Comparison of ENCODE assay signal across 12 cellular contexts in the genomic region with DNA sequence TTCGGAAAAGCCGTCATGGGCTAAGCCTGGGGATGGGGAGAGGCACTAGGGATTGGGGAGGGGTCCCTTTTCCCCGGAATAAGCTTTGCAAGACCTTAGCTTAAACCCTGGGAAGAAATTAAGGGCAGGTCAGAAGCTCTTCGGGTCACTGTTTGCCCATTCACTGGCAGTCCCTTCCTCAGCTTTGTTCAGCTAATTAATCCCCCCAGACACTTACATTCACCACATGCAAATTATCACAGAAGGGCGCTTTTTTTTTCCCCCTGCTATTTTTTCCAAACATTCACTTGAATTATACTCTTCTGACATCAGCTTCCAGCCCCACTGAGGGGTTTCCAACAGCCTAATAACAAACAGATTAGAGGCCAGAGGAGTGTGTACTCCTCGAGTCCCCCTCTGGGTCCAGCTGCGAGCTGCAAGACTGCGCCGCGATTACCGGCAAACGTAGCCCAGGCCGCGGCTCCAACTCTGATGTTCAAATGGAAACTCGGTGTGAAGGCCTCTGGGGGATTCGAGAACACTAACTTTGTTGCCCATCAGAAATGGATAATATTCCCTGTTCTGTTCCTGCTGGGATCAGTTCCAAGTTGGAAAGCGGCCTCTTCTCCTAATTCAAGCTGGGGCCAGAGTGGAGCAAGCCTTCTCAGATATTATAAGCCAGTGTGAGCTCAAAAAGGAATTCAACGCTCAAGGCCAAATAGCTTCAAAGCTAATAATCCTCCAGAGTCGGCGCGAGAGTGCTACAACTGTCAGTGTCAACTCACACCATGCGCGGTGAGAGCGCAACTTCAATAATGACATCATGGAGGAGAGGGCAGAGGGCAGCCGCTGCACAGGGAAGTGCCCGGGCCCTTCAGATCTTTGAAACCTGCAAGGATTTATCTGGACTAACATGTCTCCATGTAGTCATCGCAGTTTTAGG.
DNase-seq lines count a peak whose midpoint lies in the region; ATAC-seq and TF ChIP-seq lines count a peak whose summit lies in the region.
"Had no signal": no experiment of that assay in that cellular context is flagged by ENCODE, and none has a peak within 500 bp of the region (broad histone marks: within the 10 kb centered on the region; RNA-seq: fewer than 3 reads in every experiment).

No MANE protein-coding gene starts in this region.

- CTCF ChIA-PET in A673 (lab: Charles Lee), result no interaction called here

- TF ChIP-seq CTCF in body of pancreas (IDR thresholded peaks at IDR 0.05) (no peak), foreskin keratinocyte (conservative IDR thresholded peaks at IDR 0.05) (no peak), neural crest cell (conservative IDR thresholded peaks at IDR 0.05) (no peak), A673 (conservative IDR thresholded peaks at IDR 0.05; ENCODE audit: low read depth, low read length) (no peak)

- H3K36me3 ChIP-seq in body of pancreas (replicated peaks in 1 of 2; ENCODE audit: insufficient read depth in 1 of 2, low read depth in 2 of 2), result no peaks in the 10 kb centered on the region
- no peaks in the 10 kb centered on the region for H3K36me3 ChIP-seq in A673 (ENCODE audit: insufficient read depth, low read length, poor library complexity, severe bottlenecking)

- H3K36me3 Mint-ChIP-seq in neural crest cell (ENCODE audit: low read depth), result no peaks in the 10 kb centered on the region

- WGBS in body of pancreas, 2 donors, result 66 to 76% methylated on average over 27 of the region's 27 CpGs

- H3K27me3 Mint-ChIP-seq in neural crest cell (ENCODE audit: low read depth), result no peaks in the 10 kb centered on the region

- H3K9me3 Mint-ChIP-seq in neural crest cell, result peaks cover 9% of the 10 kb centered on the region

- no peaks in the 10 kb centered on the region for H3K27me3 ChIP-seq in body of pancreas
- peaks cover 17% of the 10 kb centered on the region for H3K27me3 ChIP-seq in foreskin keratinocyte
- H3K27me3 ChIP-seq in A673 (replicated peaks; ENCODE audit: insufficient read depth, low read depth, low read length, poor library complexity), result no peaks in the 10 kb centered on the region

- H3K4me1 ChIP-seq in body of pancreas, result peaks cover 21% of the 10 kb centered on the region
- no peaks in the 10 kb centered on the region for H3K4me1 ChIP-seq in foreskin keratinocyte
- H3K4me1 ChIP-seq in A673 (ENCODE audit: insufficient read depth, low read length, poor library complexity, severe bottlenecking), result no peaks in the 10 kb centered on the region

- intact Hi-C loops in body of pancreas (cut with DNase I) (no loop called here), A673 (cut with micrococcal nuclease; ENCODE audit: unreplicated experiment) (no loop called here)

- no peak for TF ChIP-seq POLR2A in body of pancreas (IDR thresholded peaks at IDR 0.05)

- no TSS peak for BruUV-seq in A673 (replicated peaks; lab: Mats Ljungman, UMichigan)

- H3K4me3 Mint-ChIP-seq in neural crest cell, result peak overlapping the region; percentile 17

- no peak overlapping the region for H3K27ac Mint-ChIP-seq in neural crest cell (ENCODE audit: unreplicated experiment)

- H3K9me3 ChIP-seq in body of pancreas (no peaks in the 10 kb centered on the region), A673 (ENCODE audit: low read depth, low read length, poor library complexity, severe bottlenecking) (no peaks in the 10 kb centered on the region)

- POLR2A ChIA-PET in A673 (lab: Charles Lee; ENCODE audit: low non-redundant PET), result no interaction called here

- peak in 3 of 4 donors; percentile 23 to 30 (median 26) for DNase-seq in body of pancreas
- DNase-seq in foreskin keratinocyte, result peak in 1 of 2 donors; percentile 61
- DNase-seq in neural crest cell (ENCODE audit: low read depth, low spot score), result no peak
- DNase-seq in ureter (ENCODE audit: low spot score), result peak; percentile 55
- no peak for DNase-seq in A673 (ENCODE audit: low spot score)
- DNase-seq in LoVo (ENCODE audit: low spot score), result no peak
- DNase-seq: kidney glomerular epithelial cell; NCI-H510A treated with DMSO at 0.1 percent for 48 hours; occipital lobe; stimulated activated CD4-positive, alpha-beta T cell treated with anti-CD3 and anti-CD28 coated beads, Interleukin-2, amount 100 ng/mL, for 24 hours; stimulated activated naive CD4-positive, alpha-beta T cell had no signal

- ATAC-seq in body of pancreas (peak; percentile 70), foreskin keratinocyte (peak; percentile 75), GM21723 (IDR thresholded peaks at IDR 0.05; ENCODE audit: unreplicated experiment) (no peak)

- H3K4me1 Mint-ChIP-seq in neural crest cell, result peaks cover 35% of the 10 kb centered on the region

- peak overlapping the region in 2 of 4 donors; percentile 0 to 4 for H3K27ac ChIP-seq in body of pancreas
- H3K27ac ChIP-seq in foreskin keratinocyte, result no peak overlapping the region
- H3K27ac ChIP-seq in A673 (ENCODE audit: low read depth, low read length, poor library complexity, severe bottlenecking), result no peak overlapping the region

- no peak overlapping the region for H3K4me3 ChIP-seq in body of pancreas
- H3K4me3 ChIP-seq in A673 (ENCODE audit: low read depth, low read length, poor library complexity, severe bottlenecking), result no peak overlapping the region

Comparison
In these comparisons a context has a peak if more than half of its experiments do, and no peak if none do; other contexts are left out.
1. DNase-seq: peak in body of pancreas (3 of 4) and ureter (single experiment); none in neural crest cell (single experiment), A673 (single experiment) and LoVo (single experiment).